Comparison of ENCODE assay signal across 24 cellular contexts in genomic region chr9:98228392-98229089, GRCh38. TPM values are rescaled to one million over a fixed set of nuclear protein-coding genes. Genes with fewer than 3 reads are reported as not detected.
DNase-seq lines count a peak whose midpoint lies in the region; ATAC-seq and TF ChIP-seq lines count a peak whose summit lies in the region.
"Had no signal": no experiment of that assay in that cellular context is flagged by ENCODE, and none has a peak within 500 bp of the region (broad histone marks: within the 10 kb centered on the region; RNA-seq: fewer than 3 reads in every experiment).

No MANE protein-coding gene starts in this region.

- H3K4me1 Mint-ChIP-seq in T-helper 17 cell (peaks cover 1% of the 10 kb centered on the region), progenitor cell of endocrine pancreas (ENCODE audit: low read depth) (peaks cover 27% of the 10 kb centered on the region)
- H3K4me1 Mint-ChIP-seq: activated CD4-positive, alpha-beta T cell treated with anti-CD3 and anti-CD28 coated beads, Interleukin-2, amount 10 ng/mL, durations not matched to agents 24 days and 14 days had no signal

- TF ChIP-seq CTCF in progenitor cell of endocrine pancreas (IDR thresholded peaks at IDR 0.05; ENCODE audit: unreplicated experiment), result no peak

- H3K4me3 ChIP-seq in H7 (ENCODE audit: insufficient read depth, low read depth, low read length) (no peak overlapping the region), MG63 (no peak overlapping the region)
- H3K4me3 ChIP-seq: cardiac muscle cell, right atrium auricular region, SK-N-MC, thoracic aorta had no signal

- ATAC-seq in T-helper 17 cell (no peak), left lobe of liver (peak; percentile 68), HG03439 (IDR thresholded peaks at IDR 0.05; ENCODE audit: unreplicated experiment) (no peak), HG02642 (IDR thresholded peaks at IDR 0.05; ENCODE audit: poor library complexity, unreplicated experiment) (no peak)
- ATAC-seq: activated T-cell treated with anti-CD3 and anti-CD28 coated beads, Interleukin-2, amount 50 U/mL, for 72 hours had no signal

- H3K4me3 Mint-ChIP-seq in T-helper 17 cell (no peak overlapping the region), progenitor cell of endocrine pancreas (ENCODE audit: low read depth) (no peak overlapping the region)
- H3K4me3 Mint-ChIP-seq: activated CD4-positive, alpha-beta T cell treated with anti-CD3 and anti-CD28 coated beads, Interleukin-2, amount 10 ng/mL, durations not matched to agents 24 days and 14 days; activated naive CD4-positive, alpha-beta T cell treated with anti-CD3 and anti-CD28 coated beads, Interleukin-2, amount 10 ng/mL, durations not matched to agents 7 days and 5 days; activated T-cell treated with anti-CD3 and anti-CD28 coated beads, Interleukin-2, amount 50 U/mL, for 72 hours; CD4-positive, alpha-beta memory T cell had no signal

- H3K36me3 Mint-ChIP-seq in T-helper 17 cell (ENCODE audit: low read depth), result peaks cover 1% of the 10 kb centered on the region
- H3K36me3 Mint-ChIP-seq in progenitor cell of endocrine pancreas (ENCODE audit: insufficient read depth), result peaks cover 2% of the 10 kb centered on the region

- H3K36me3 ChIP-seq in H7 (replicated peaks; ENCODE audit: control insufficient read depth, insufficient read depth, low read length) (peaks cover 4% of the 10 kb centered on the region), MG63 (peaks cover 59% of the 10 kb centered on the region)
- H3K36me3 ChIP-seq: cardiac muscle cell had no signal

- H3K27me3 ChIP-seq in H7 (ENCODE audit: control insufficient read depth, insufficient read depth, low read length), result no peaks in the 10 kb centered on the region
- no peaks in the 10 kb centered on the region for H3K27me3 ChIP-seq in MG63
- H3K27me3 ChIP-seq: cardiac muscle cell, right atrium auricular region had no signal

- H3K27me3 Mint-ChIP-seq in T-helper 17 cell (no peaks in the 10 kb centered on the region), progenitor cell of endocrine pancreas (no peaks in the 10 kb centered on the region)
- H3K27me3 Mint-ChIP-seq: activated CD4-positive, alpha-beta T cell treated with anti-CD3 and anti-CD28 coated beads, Interleukin-2, amount 10 ng/mL, durations not matched to agents 24 days and 14 days; activated naive CD4-positive, alpha-beta T cell treated with anti-CD3 and anti-CD28 coated beads, Interleukin-2, amount 10 ng/mL, durations not matched to agents 7 days and 5 days; CD4-positive, alpha-beta memory T cell had no signal

- H3K9me3 ChIP-seq in T-helper 17 cell (ENCODE audit: control insufficient read depth, low read length, poor library complexity, severe bottlenecking) (no peaks in the 10 kb centered on the region), MG63 (no peaks in the 10 kb centered on the region)
- H3K9me3 ChIP-seq: right atrium auricular region, thoracic aorta had no signal

- H3K27ac Mint-ChIP-seq in T-helper 17 cell, result peak overlapping the region; percentile 41
- H3K27ac Mint-ChIP-seq in progenitor cell of endocrine pancreas, result peak overlapping the region; percentile 58
- H3K27ac Mint-ChIP-seq: activated CD4-positive, alpha-beta T cell treated with anti-CD3 and anti-CD28 coated beads, Interleukin-2, amount 10 ng/mL, durations not matched to agents 24 days and 14 days; activated naive CD4-positive, alpha-beta T cell treated with anti-CD3 and anti-CD28 coated beads, Interleukin-2, amount 10 ng/mL, durations not matched to agents 7 days and 5 days; activated T-cell treated with anti-CD3 and anti-CD28 coated beads, Interleukin-2, amount 50 U/mL, for 72 hours; CD4-positive, alpha-beta memory T cell had no signal

- DNase-seq in H7 (peak; percentile 3), T-helper 17 cell (no peak), left lobe of liver (ENCODE audit: low spot score) (peak; percentile 85), progenitor cell of endocrine pancreas (ENCODE audit: low spot score, unreplicated experiment) (no peak), MG63 (no peak)
- DNase-seq: activated CD4-positive, alpha-beta T cell treated with anti-CD3 and anti-CD28 coated beads, Interleukin-2, amount 10 ng/mL, durations not matched to agents 24 days and 14 days; activated naive CD4-positive, alpha-beta T cell treated with anti-CD3 and anti-CD28 coated beads, Interleukin-2, amount 10 ng/mL, durations not matched to agents 7 days and 5 days; activated T-cell treated with anti-CD3 and anti-CD28 coated beads, Interleukin-2, amount 50 U/mL, for 72 hours; anterior cingulate cortex; CD4-positive, alpha-beta memory T cell; DMS 273 treated with DMSO at 0.1 percent for 48 hours; KG1; NCI-H1694; NCI-H2171 treated with DMSO at 0.1 percent for 48 hours; NCI-H526 treated with DMSO at 0.1 percent for 48 hours; nucleus accumbens; stimulated activated CD4-positive, alpha-beta T cell treated with anti-CD3 and anti-CD28 coated beads, Interleukin-4, amount 100 ng/mL, for 4 hours; stimulated activated naive CD4-positive, alpha-beta T cell treated with Interleukin-2 at 50 U/mL for 16 hours had no signal

- no peaks in the 10 kb centered on the region for H3K9me3 Mint-ChIP-seq in progenitor cell of endocrine pancreas (ENCODE audit: low read depth)
- H3K9me3 Mint-ChIP-seq: activated CD4-positive, alpha-beta T cell treated with anti-CD3 and anti-CD28 coated beads, Interleukin-2, amount 10 ng/mL, durations not matched to agents 24 days and 14 days; activated naive CD4-positive, alpha-beta T cell treated with anti-CD3 and anti-CD28 coated beads, Interleukin-2, amount 10 ng/mL, durations not matched to agents 7 days and 5 days; activated T-cell treated with anti-CD3 and anti-CD28 coated beads, Interleukin-2, amount 50 U/mL, for 72 hours; CD4-positive, alpha-beta memory T cell had no signal

RNA-seq across cellular contexts. Expression of gene TBC1D2, which starts 26.9 kb away (rescaled TPM):
- 4.2 and 4.5 TPM in 2 replicates for total RNA-seq in H7 (2014; rRNA removed; shearing (Covaris generic))
- total RNA-seq in T-helper 17 cell (1 to 10 TPM; 7.8 to 8.2 TPM), left lobe of liver (17.4 TPM), progenitor cell of endocrine pancreas (8.4 and 8.5 TPM in 2 replicates)
- total RNA-seq in MG63 (2014; rRNA removed; shearing (Covaris generic); ENCODE audit: low replicate concordance), result 3.6 and 5.2 TPM in 2 replicates

RNA-seq across cellular contexts. Expression of gene CORO2A, which starts 36.1 kb away (rescaled TPM):
- total RNA-seq in H7 (2014; rRNA removed; shearing (Covaris generic)), result 30.5 and 32.1 TPM in 2 replicates
- 10 to 100 TPM; 13.9 to 16.6 TPM for total RNA-seq in T-helper 17 cell
- 3.7 TPM for total RNA-seq in left lobe of liver
- 6.0 and 7.0 TPM in 2 replicates for total RNA-seq in progenitor cell of endocrine pancreas
- total RNA-seq in MG63 (2014; rRNA removed; shearing (Covaris generic); ENCODE audit: low replicate concordance), result 0.03 and 0.81 TPM in 2 replicates

Comparison
In these comparisons a context has a peak if more than half of its experiments do, and no peak if none do; other contexts are left out.
1. DNase-seq: peak in H7 (single experiment) and left lobe of liver (single experiment); none in T-helper 17 cell (0 of 3), progenitor cell of endocrine pancreas (single experiment) and MG63 (single experiment).